8 cellular contexts compared by ENCODE assay signal in the genomic region with DNA sequence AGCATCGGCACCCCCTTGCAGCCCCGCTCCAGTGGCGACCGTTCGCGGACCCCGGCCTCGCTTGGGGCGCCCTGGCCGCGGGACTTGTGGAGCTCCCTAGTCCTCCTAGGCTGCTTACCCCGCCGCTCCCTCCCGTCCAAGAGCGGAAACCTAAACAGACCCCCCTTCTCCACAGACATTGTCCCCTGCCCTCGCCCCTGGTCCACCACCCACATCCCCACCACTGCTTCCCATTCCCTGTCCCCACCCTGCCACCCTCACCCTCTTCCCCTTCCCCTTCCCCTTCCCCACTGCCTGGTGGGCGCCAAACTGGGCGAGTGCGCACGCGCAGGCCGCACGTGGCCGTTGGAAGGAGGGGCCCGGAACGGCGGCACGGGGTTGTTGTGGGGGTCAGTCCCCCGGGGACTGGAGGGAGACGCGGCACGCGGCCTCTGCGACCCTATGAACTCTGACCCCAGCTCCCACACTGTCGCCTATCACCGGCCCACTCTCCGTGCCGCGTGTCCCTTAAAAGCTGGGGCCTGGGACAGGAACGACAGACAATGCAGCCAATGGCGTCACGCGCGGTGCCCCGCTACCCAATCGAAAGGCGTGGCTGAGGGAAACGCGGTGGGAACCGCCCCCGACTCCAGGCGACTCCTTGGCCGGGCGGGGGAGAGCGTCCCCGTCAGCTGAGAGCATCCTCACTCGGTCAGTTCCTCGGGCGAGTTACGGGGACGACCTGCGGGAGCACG. TPM values are rescaled to one million over a fixed set of nuclear protein-coding genes. Genes with fewer than 3 reads are reported as not detected.
A peak's percentile ranks its signal among the peaks of the same experiment; 100 is the strongest.
DNase-seq lines count a peak whose midpoint lies in the region; ATAC-seq, FAIRE-seq and TF ChIP-seq lines count a peak whose summit lies in the region.

A gene (plus strand): TSS at position 667 of the 734 bp plus-strand sequence. CDS start 103 bp downstream, outside the sequence.

- peak; percentile 96 for ATAC-seq in GM21619 (IDR thresholded peaks at IDR 0.05; ENCODE audit: unreplicated experiment)
- ATAC-seq in activated naive CD4-positive, alpha-beta T cell treated with anti-CD3 and anti-CD28 coated beads, Interleukin-2, amount 50 U/mL, for 72 hours: peak; percentile 100
- peak; percentile 100 for ATAC-seq in pancreas

- H3K36me3 ChIP-seq in MG63 (no peaks in the 10 kb centered on the region), SK-N-MC (ENCODE audit: insufficient read depth, low read length) (no peaks in the 10 kb centered on the region), cardiac muscle cell (no peaks in the 10 kb centered on the region), pancreas (no peaks in the 10 kb centered on the region), thymus (ENCODE audit: control insufficient read depth, insufficient read depth) (no peaks in the 10 kb centered on the region)

- H3K4me3 ChIP-seq in MG63: peak within 1 kb of the TSS; percentile 45
- H3K4me3 ChIP-seq in SK-N-MC: peak within 1 kb of the TSS; percentile 84
- peak within 1 kb of the TSS; percentile 48 for H3K4me3 ChIP-seq in cardiac muscle cell
- peak within 1 kb of the TSS; percentile 33 to 58 (median 40) for H3K4me3 ChIP-seq in pancreas
- peak within 1 kb of the TSS; percentile 71 for H3K4me3 ChIP-seq in thymus (ENCODE audit: low read length)

- peaks cover 17% of the 10 kb centered on the region for H3K27me3 ChIP-seq in MG63
- no peaks in the 10 kb centered on the region for H3K27me3 ChIP-seq in cardiac muscle cell
- no peaks in the 10 kb centered on the region for H3K27me3 ChIP-seq in pancreas
- H3K27me3 ChIP-seq in thymus (ENCODE audit: control insufficient read depth, insufficient read depth): no peaks in the 10 kb centered on the region

- peak; percentile 90 for DNase-seq in DMS114 treated with DMSO at 0.1 percent for 48 hours (lab: John Stamatoyannopoulos, UW; ENCODE audit: unreplicated experiment)
- peak; percentile 87 for DNase-seq in MG63
- peak; percentile 63 for DNase-seq in SK-N-MC (ENCODE audit: low read depth, low spot score)
- peak; percentile 95 to 97 for DNase-seq in activated naive CD4-positive, alpha-beta T cell treated with anti-CD3 and anti-CD28 coated beads, Interleukin-2, amount 50 U/mL, for 72 hours (ENCODE audit: low spot score in 2 of 2)
- peak; percentile 96 for DNase-seq in cardiac muscle cell (ENCODE audit: low read depth in 1 of 2, low spot score in 1 of 2)
- DNase-seq in pancreas: peak; percentile 92 to 98 (median 96)

- intact Hi-C loops in pancreas (cut with DNase I): no loop called here

- H3K36me3 Mint-ChIP-seq in activated naive CD4-positive, alpha-beta T cell treated with anti-CD3 and anti-CD28 coated beads, Interleukin-2, amount 50 U/mL, for 72 hours: peaks cover 5 to 15% of the 10 kb centered on the region in 2 donors

- no peaks in the 10 kb centered on the region for H3K9me3 ChIP-seq in MG63
- H3K9me3 ChIP-seq in SK-N-MC (ENCODE audit: low read depth, low read length): no peaks in the 10 kb centered on the region
- no peaks in the 10 kb centered on the region for H3K9me3 ChIP-seq in cardiac muscle cell (ENCODE audit: low read depth)
- H3K9me3 ChIP-seq in pancreas: no peaks in the 10 kb centered on the region
- no peaks in the 10 kb centered on the region for H3K9me3 ChIP-seq in thymus (ENCODE audit: control insufficient read depth)

- peak within 1 kb of the TSS; percentile 55; the same call in 1 of the 2 replicates for H3K27ac ChIP-seq in SK-N-MC
- H3K27ac ChIP-seq in cardiac muscle cell: no peak within 1 kb of the TSS
- H3K27ac ChIP-seq in pancreas: no peak within 1 kb of the TSS
- peak within 1 kb of the TSS; percentile 62 for H3K27ac ChIP-seq in thymus (ENCODE audit: low read depth)

- no peak for FAIRE-seq in pancreas (lab: Jason Lieb, UNC)

- H3K27ac Mint-ChIP-seq in activated naive CD4-positive, alpha-beta T cell treated with anti-CD3 and anti-CD28 coated beads, Interleukin-2, amount 50 U/mL, for 72 hours: peak within 1 kb of the TSS in 1 of 2 donors; percentile 18

- WGBS in pancreas, 2 donors: 2% methylated on average over 53 to 63 of the region's 63 CpGs
- WGBS in thymus: under 1% methylated on average over 63 of the region's 63 CpGs

- H3K4me1 ChIP-seq in cardiac muscle cell (ENCODE audit: low read depth): no peaks in the 10 kb centered on the region
- no peaks in the 10 kb centered on the region for H3K4me1 ChIP-seq in pancreas
- peaks cover 6% of the 10 kb centered on the region for H3K4me1 ChIP-seq in thymus (ENCODE audit: control insufficient read depth, insufficient read depth, low read length)

- H3K9me3 Mint-ChIP-seq in activated naive CD4-positive, alpha-beta T cell treated with anti-CD3 and anti-CD28 coated beads, Interleukin-2, amount 50 U/mL, for 72 hours: peaks cover 6 to 14% of the 10 kb centered on the region in 2 donors

- peak within 1 kb of the TSS; percentile 77 for H3K9ac ChIP-seq in SK-N-MC (ENCODE audit: insufficient read length)

- no peak for TF ChIP-seq CTCF in cardiac muscle cell (IDR thresholded peaks at IDR 0.05; ENCODE audit: low read depth, low read length)
- TF ChIP-seq CTCF in pancreas (IDR thresholded peaks at IDR 0.05): no peak

RNA-seq across cellular contexts. Expression of the gene that starts here (rescaled TPM):
- 0.43 TPM in 1 of 2 replicates, not detected in the other for total RNA-seq in MG63 (2014; rRNA removed; shearing (Covaris generic); ENCODE audit: low replicate concordance)
- total RNA-seq in activated naive CD4-positive, alpha-beta T cell treated with anti-CD3 and anti-CD28 coated beads, Interleukin-2, amount 50 U/mL, for 72 hours: 1 to 10 TPM; 3.8 to 5.0 TPM
- total RNA-seq in cardiac muscle cell (5.9 and 6.0 TPM in 2 replicates), pancreas (under 1 TPM in 4 of 6 donors, not detected in 2; 0.12 to 0.75 (median 0.43) TPM)
- polyA plus RNA-seq in cardiac muscle cell (13.2 and 21.4 TPM in 2 replicates), pancreas (under 1 TPM; 0.23 to 0.30 TPM), thymus (1.1 TPM)

Comparison
In these comparisons a context has a peak if more than half of its experiments do, and no peak if none do; other contexts are left out.
1. Peak in DNase-seq and H3K4me3 ChIP-seq in MG63; RNA of the gene not detected or under 1 TPM.
2. Peak in DNase-seq, ATAC-seq and H3K4me3 ChIP-seq in pancreas; RNA of the gene not detected or under 1 TPM.
3. H3K27ac ChIP-seq: peak in SK-N-MC (single experiment) and thymus (single experiment); none in cardiac muscle cell (single experiment) and pancreas (0 of 4).
4. Peak in every context shown above with its lines, with median percentiles within 50 percentile points of each other: DNase-seq, ATAC-seq and H3K4me3 ChIP-seq.